15 cellular contexts compared by ENCODE assay signal in the genomic region with DNA sequence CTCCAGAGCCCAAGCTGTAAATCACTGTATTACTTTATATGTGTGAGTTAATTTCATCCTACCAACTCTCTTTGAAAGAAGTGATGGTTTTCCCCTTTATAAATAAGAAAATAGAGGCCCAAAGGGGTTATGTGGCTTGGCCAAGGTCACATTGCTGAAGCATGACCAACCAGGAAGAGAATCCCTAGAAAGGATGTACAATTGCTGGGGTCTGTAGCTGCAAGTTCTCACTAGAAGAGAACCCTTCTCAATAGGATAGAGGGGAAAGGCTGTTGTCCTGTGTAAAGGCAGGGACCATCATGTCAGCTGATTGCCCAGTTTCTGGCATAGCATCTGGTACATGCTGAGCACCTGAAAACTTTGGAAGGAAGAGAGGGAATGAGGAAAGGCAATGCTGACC. TPM values are rescaled to one million over a fixed set of nuclear protein-coding genes. Genes with fewer than 3 reads are reported as not detected.
DNase-seq lines count a peak whose midpoint lies in the region; ATAC-seq and TF ChIP-seq lines count a peak whose summit lies in the region.
"Had no signal": no experiment of that assay in that cellular context is flagged by ENCODE, and none has a peak within 500 bp of the region (broad histone marks: within the 10 kb centered on the region; RNA-seq: fewer than 3 reads in every experiment).

No MANE protein-coding gene starts in this region.

- no peak overlapping the region for H3K4me2 ChIP-seq in osteoblast (ENCODE audit: insufficient read depth, low read length)
- H3K4me2 ChIP-seq: BLaER1 had no signal

- peaks cover 15% of the 10 kb centered on the region for H3K4me1 ChIP-seq in osteoblast (ENCODE audit: insufficient read depth, low read length)
- H3K4me1 ChIP-seq: BLaER1 had no signal

- no peaks in the 10 kb centered on the region for H4K20me1 ChIP-seq in osteoblast (ENCODE audit: insufficient read depth, low read length)
- H4K20me1 ChIP-seq: BLaER1 had no signal

- no peaks in the 10 kb centered on the region for H3K36me3 ChIP-seq in osteoblast (ENCODE audit: insufficient read depth, low read length)
- H3K36me3 ChIP-seq: BLaER1 had no signal

- no peak overlapping the region for H2AFZ ChIP-seq in osteoblast (ENCODE audit: low read length)
- H2AFZ ChIP-seq: GM23248 had no signal

- no peak for ATAC-seq in omental fat pad (ENCODE audit: low FRiP score)

- CTCF ChIA-PET in HEK293T (lab: Yijun Ruan, JAX): no interaction called here

- no peak overlapping the region for H3K27ac ChIP-seq in osteoblast (ENCODE audit: low read depth, low read length)
- H3K27ac ChIP-seq: BLaER1, GM23248 had no signal

- H3K79me2 ChIP-seq in osteoblast (ENCODE audit: insufficient read depth, low read length): no peaks in the 10 kb centered on the region

- TF ChIP-seq CTCF in osteoblast (IDR thresholded peaks at IDR 0.05; ENCODE audit: extremely low read depth, low read depth, low read length): no peak
- no peak for TF ChIP-seq CTCF in omental fat pad (IDR thresholded peaks at IDR 0.05)

- POLR2A ChIA-PET in HEK293T (lab: Yijun Ruan, JAX): no interaction called here

- peaks cover 8% of the 10 kb centered on the region for H3K27me3 ChIP-seq in osteoblast (ENCODE audit: insufficient read depth, low read length)
- H3K27me3 ChIP-seq: BLaER1 had no signal

- H3K4me3 ChIP-seq in osteoblast (ENCODE audit: insufficient read depth, low read length): no peak overlapping the region
- H3K4me3 ChIP-seq: BLaER1, GM23248 had no signal

- H3K9me3 ChIP-seq in osteoblast (ENCODE audit: low read depth, low read length): no peaks in the 10 kb centered on the region
- H3K9me3 ChIP-seq: BLaER1 had no signal

- DNase-seq in EL (peak; percentile 52), amniotic epithelial cell (ENCODE audit: low read depth) (peak; percentile 15), foreskin melanocyte (peak; percentile 11), osteoblast (ENCODE audit: insufficient read length, low spot score, missing footprints) (peak; percentile 56), HEK293T (ENCODE audit: extremely low spot score) (no peak), islet precursor cell (no peak), omental fat pad (ENCODE audit: low spot score) (no peak)
- no peak for DNase-seq in stimulated activated CD8-positive, alpha-beta memory T cell treated with anti-CD3 and anti-CD28 coated beads, Interleukin-4, amount 100 ng/mL, for 48 hours
- DNase-seq: 8988T; AML-193; CD8-positive, alpha-beta memory T cell; DMS53; GM23248 had no signal

TF ChIP-seq in HEK293T, 16 proteins besides CTCF, POLR2A, EP300 and RAD21:
- no peak for TF ChIP-seq BHLHE40 (IDR thresholded peaks at IDR 0.05; ENCODE audit: borderline replicate concordance)
- TF ChIP-seq NFRKB (IDR thresholded peaks at IDR 0.05): no peak
- no peak for TF ChIP-seq ZNF384 (IDR thresholded peaks at IDR 0.05)
- no peak for TF ChIP-seq HDGF (IDR thresholded peaks at IDR 0.05; ENCODE audit: borderline replicate concordance)
- no peak for TF ChIP-seq FOXM1 (IDR thresholded peaks at IDR 0.05; ENCODE audit: borderline replicate concordance)
- TF ChIP-seq ARNT (IDR thresholded peaks at IDR 0.05): no peak

RNA-seq across cellular contexts. Expression of gene FAT2, which starts 39.0 kb away (rescaled TPM):
- total RNA-seq in osteoblast (0.36 and 0.59 TPM in 2 replicates), omental fat pad (under 1 TPM in 2 of 4 donors, not detected in 2; 0.24 to 0.25 TPM)
- total RNA-seq: CD8-positive, alpha-beta memory T cell; GM23248; HT-29 had no signal

RNA-seq across cellular contexts. Expression of gene SPARC, which starts 56.6 kb away (rescaled TPM):
- total RNA-seq in osteoblast: 4,046 and 4,600 TPM in 2 replicates
- 1,000 to 10,000 TPM in 1 of 4 donors, 100 to 1,000 TPM in 3; 579 to 1,303 (median 656) TPM for total RNA-seq in omental fat pad
- total RNA-seq: HT-29 had no signal

Comparison
In these comparisons a context has a peak if more than half of its experiments do, and no peak if none do; other contexts are left out.
1. DNase-seq: peak in EL (single experiment), amniotic epithelial cell (single experiment), foreskin melanocyte (single experiment) and osteoblast (single experiment); none in HEK293T (single experiment), islet precursor cell (single experiment), stimulated activated CD8-positive, alpha-beta memory T cell treated with anti-CD3 and anti-CD28 coated beads, Interleukin-4, amount 100 ng/mL, for 48 hours (single experiment) and omental fat pad (single experiment).